In genomic region chr18:77103991-77104521, GRCh38 we compare ENCODE assay signal across 11 cellular contexts. TPM values are rescaled to one million over a fixed set of nuclear protein-coding genes. Genes with fewer than 3 reads are reported as not detected.
DNase-seq lines count a peak whose midpoint lies in the region; ATAC-seq, FAIRE-seq and TF ChIP-seq lines count a peak whose summit lies in the region.
"Had no signal": no experiment of that assay in that cellular context is flagged by ENCODE, and none has a peak within 500 bp of the region (broad histone marks: within the 10 kb centered on the region; RNA-seq: fewer than 3 reads in every experiment).

No MANE protein-coding gene starts in this region.

- H3K36me3 ChIP-seq in KOPT-K1 (ENCODE audit: insufficient read depth, low read length) (no peaks in the 10 kb centered on the region), mesodermal cell (ENCODE audit: control insufficient read depth, insufficient read depth, low read length) (no peaks in the 10 kb centered on the region)

- FAIRE-seq in A204.1 (lab: Jason Lieb, UNC): peak; percentile 21

- 87 to 96% methylated on average over 11 of the region's 11 CpGs for WGBS in mesodermal cell (ENCODE audit: insufficient coverage in 2 of 2), 2 experiments

- H3K27ac ChIP-seq in KOPT-K1 (ENCODE audit: low read depth, low read length, poor library complexity, severe bottlenecking) (peak overlapping the region; percentile 93), mesodermal cell (ENCODE audit: low read depth, low read length, severe bottlenecking) (peak overlapping the region; percentile 24)

- no peak for TF ChIP-seq CTCF in cardiac fibroblast (IDR thresholded peaks at IDR 0.05; ENCODE audit: low read depth, low read length)

- H3K4me1 ChIP-seq in mesodermal cell (ENCODE audit: control insufficient read depth, insufficient read depth, low read length, poor library complexity, severe bottlenecking): peaks cover 45% of the 10 kb centered on the region

- H3K4me3 ChIP-seq in cardiac fibroblast (replicated peaks in 1 of 2; ENCODE audit: low read depth in 2 of 2, low read length in 2 of 2): no peak overlapping the region
- no peak overlapping the region for H3K4me3 ChIP-seq in mesodermal cell (ENCODE audit: extremely low read depth, insufficient read depth, low read length, poor library complexity, severe bottlenecking)
- H3K4me3 ChIP-seq: upper lobe of left lung had no signal

- no peaks in the 10 kb centered on the region for H3K9me3 ChIP-seq in KOPT-K1 (ENCODE audit: insufficient read depth, low read length, poor library complexity, severe bottlenecking)
- no peaks in the 10 kb centered on the region for H3K9me3 ChIP-seq in mesodermal cell (ENCODE audit: control insufficient read depth, low read length)
- H3K9me3 ChIP-seq: upper lobe of left lung had no signal

- no peak for ATAC-seq in HG02840 (IDR thresholded peaks at IDR 0.05; ENCODE audit: low FRiP score, unreplicated experiment)
- ATAC-seq in GM18909 (IDR thresholded peaks at IDR 0.05; ENCODE audit: poor library complexity, unreplicated experiment): no peak
- no peak for ATAC-seq in HG03457 (IDR thresholded peaks at IDR 0.05; ENCODE audit: unreplicated experiment)

- peak; percentile 56 to 95 for DNase-seq in cardiac fibroblast (ENCODE audit: low read depth in 2 of 2)
- DNase-seq in NCI-H2171 (lab: John Stamatoyannopoulos, UW): no peak
- DNase-seq: central memory CD4-positive, alpha-beta T cell; stimulated activated CD4-positive, alpha-beta T cell treated with anti-CD3 and anti-CD28 coated beads, Interleukin-12 subunit alpha, Interleukin-12 subunit beta, amount 100 ng/mL, for 4 hours had no signal

RNA-seq across cellular contexts. Expression of gene MBP, which starts 28.5 kb away (rescaled TPM):
- polyA plus RNA-seq in mesodermal cell (2013, experiment 1 of 2): 0.92 TPM
- polyA plus RNA-seq in mesodermal cell (2013, experiment 2 of 2): 1.0 TPM
